In the genomic region with DNA sequence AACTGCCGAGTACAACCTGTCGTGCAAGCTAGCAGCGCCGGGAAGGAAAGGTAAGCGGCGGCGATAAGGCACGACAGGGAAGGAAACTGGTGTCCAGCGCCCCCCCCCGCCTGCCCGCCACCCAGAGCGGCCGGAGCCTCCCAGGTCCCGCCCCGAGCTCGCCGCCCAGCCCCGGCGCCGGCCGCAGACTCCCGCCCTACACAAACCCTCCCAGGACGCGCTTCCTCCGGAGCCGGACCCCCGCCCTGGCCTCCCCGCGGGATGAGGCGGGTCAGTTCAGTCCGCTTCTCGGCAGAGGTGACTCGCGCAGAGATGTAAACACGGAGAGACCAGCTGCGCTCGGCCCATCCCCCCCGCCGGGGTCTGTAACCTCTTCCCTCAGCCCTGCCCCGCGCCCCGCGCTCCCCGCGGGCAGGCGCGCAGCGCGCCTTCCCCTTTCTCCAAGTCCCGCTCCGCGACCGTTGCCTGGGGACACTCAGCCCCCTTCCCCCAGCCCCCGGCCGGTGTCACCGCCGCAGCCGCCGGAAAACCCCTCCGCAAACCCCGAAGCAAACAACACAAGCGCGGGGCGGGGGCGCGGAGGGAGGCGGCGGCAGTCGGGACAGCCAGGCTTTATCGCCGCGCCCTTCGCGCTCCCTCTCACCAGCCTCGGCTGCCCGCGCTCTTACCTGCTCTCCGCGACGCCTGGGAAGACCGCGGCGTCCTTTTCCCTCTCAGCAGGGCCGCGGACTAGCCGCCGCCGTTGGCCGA, we compare ENCODE assay signal across 8 cellular contexts. TPM values are rescaled to one million over a fixed set of nuclear protein-coding genes. Genes with fewer than 3 reads are reported as not detected.
A peak's percentile ranks its signal among the peaks of the same experiment; 100 is the strongest.
DNase-seq lines count a peak whose midpoint lies in the region; ATAC-seq and TF ChIP-seq lines count a peak whose summit lies in the region.

No MANE protein-coding gene starts in this region.

- H3K23me2 ChIP-seq in H9 (ENCODE audit: insufficient read length, low read depth, low read length, poor library complexity, severe bottlenecking): peaks cover 12% of the 10 kb centered on the region

- H3K9me3 ChIP-seq in H9 (ENCODE audit: control insufficient read depth, low read depth, low read length) (no peaks in the 10 kb centered on the region), MG63 (no peaks in the 10 kb centered on the region), prostate gland (no peaks in the 10 kb centered on the region)

- H3K27me3 ChIP-seq in H9 (ENCODE audit: insufficient read depth, low read length): no peaks in the 10 kb centered on the region
- H3K27me3 ChIP-seq in MG63: no peaks in the 10 kb centered on the region
- no peaks in the 10 kb centered on the region for H3K27me3 ChIP-seq in prostate gland (replicated peaks; ENCODE audit: insufficient read depth)

- peaks cover 8% of the 10 kb centered on the region for H3K79me1 ChIP-seq in H9 (ENCODE audit: insufficient read depth, low read depth, low read length, poor library complexity, severe bottlenecking)

- H3K9me3 Mint-ChIP-seq in H9 (no peaks in the 10 kb centered on the region), T-cell (no peaks in the 10 kb centered on the region)

- H3T11ph ChIP-seq in H9 (ENCODE audit: low read length): no peak overlapping the region

- H3K27me3 Mint-ChIP-seq in H9 (ENCODE audit: low read depth) (no peaks in the 10 kb centered on the region), T-cell (no peaks in the 10 kb centered on the region)

- peak overlapping the region; percentile 95 for H3K4me2 ChIP-seq in H9 (ENCODE audit: insufficient read depth, insufficient read length, low read length)

- H3K4me1 ChIP-seq in H9 (ENCODE audit: insufficient read depth, low read length) (no peaks in the 10 kb centered on the region; the same call in 1 of the 2 replicates), prostate gland (replicated peaks) (no peaks in the 10 kb centered on the region)

- H3K23ac ChIP-seq in H9 (ENCODE audit: insufficient read length, low read depth, low read length): no peak overlapping the region

- TF ChIP-seq POLR2A in prostate gland (IDR thresholded peaks at IDR 0.05): peak; percentile 78

- peak overlapping the region; percentile 18; the same call in 1 of the 2 replicates for H3K4ac ChIP-seq in H9 (ENCODE audit: low read depth, low read length)

- H2AFZ ChIP-seq in H9 (ENCODE audit: low read length): no peak overlapping the region

- H4K8ac ChIP-seq in H9 (replicated peaks; ENCODE audit: insufficient read length, low read depth, low read length): no peak overlapping the region

- H3K14ac ChIP-seq in H9 (ENCODE audit: insufficient read depth, low read length): peak overlapping the region; percentile 94

- DNase-seq in EL (peak; percentile 81), H9 (peak; percentile 77), MG63 (peak; percentile 83), T-cell (peak; percentile 31 to 75 (median 58)), amniotic epithelial cell (ENCODE audit: low read depth) (peak; percentile 73), left cardiac atrium (peak; percentile 89), prostate gland (ENCODE audit: low spot score) (peak; percentile 80), ureter (ENCODE audit: low spot score) (peak; percentile 84)

- H3K36me3 ChIP-seq in MG63: no peaks in the 10 kb centered on the region
- no peaks in the 10 kb centered on the region for H3K36me3 ChIP-seq in prostate gland

- H3K9ac ChIP-seq in H9 (ENCODE audit: extremely low read depth, insufficient read length, low read length): peak overlapping the region; percentile 95

- H2AK5ac ChIP-seq in H9 (ENCODE audit: insufficient read length, low read length): no peak overlapping the region

- H2BK15ac ChIP-seq in H9 (ENCODE audit: low read depth, low read length): no peak overlapping the region

- no peaks in the 10 kb centered on the region for H4K20me1 ChIP-seq in H9 (ENCODE audit: control insufficient read depth, insufficient read depth, insufficient read length)

- H4K91ac ChIP-seq in H9 (ENCODE audit: insufficient read length, low read depth, low read length): peak overlapping the region; percentile 67

- no CpG with 5 or more reads among the region's 89 CpGs for WGBS in H9 (ENCODE audit: extremely low coverage, insufficient read length, low lambda C conversion rate)
- under 1% methylated on average over 55 of the region's 89 CpGs for WGBS in prostate gland

- peaks cover 26% of the 10 kb centered on the region; the same call in 1 of the 2 replicates for H3K79me2 ChIP-seq in H9 (ENCODE audit: insufficient read depth, low read length)

- H3K4me3 Mint-ChIP-seq in H9 (peak overlapping the region; percentile 94 to 98), T-cell (peak overlapping the region; percentile 84 to 88 (median 88))

- no peak overlapping the region for H4K5ac ChIP-seq in H9 (ENCODE audit: insufficient read length, low read depth, low read length)

- peak overlapping the region; percentile 95 for H2BK12ac ChIP-seq in H9 (ENCODE audit: insufficient read length, low read depth, low read length)

- H3K27ac Mint-ChIP-seq in H9: peak overlapping the region; percentile 79 to 97 (median 90); a peak in 6 of 7 replicates
- peak overlapping the region; percentile 59 to 82 for H3K27ac Mint-ChIP-seq in T-cell

- intact Hi-C loops in left cardiac atrium (cut with DNase I) (loop anchor here in 1 of 2 donors (5.0 kb wide), 2 partner anchors 79 to 126 kb away; a partner anchor contains a TSS), prostate gland (cut with DNase I) (loop anchor here (2.0 kb wide), 2 partner anchors 94 to 118 kb away; no protein-coding TSS in a partner anchor)

- no peak overlapping the region for H2BK5ac ChIP-seq in H9 (ENCODE audit: insufficient read length, low read length)

- no peak overlapping the region for H2BK20ac ChIP-seq in H9 (ENCODE audit: low read depth, low read length, poor library complexity, severe bottlenecking)

- H3K27ac ChIP-seq in H9 (ENCODE audit: insufficient read length, low read depth, low read length): peak overlapping the region; percentile 51
- H3K27ac ChIP-seq in prostate gland: peak overlapping the region; percentile 100

- H3K18ac ChIP-seq in H9 (ENCODE audit: insufficient read length, low read depth, low read length): peak overlapping the region; percentile 50

- H3K4me1 Mint-ChIP-seq in H9 (peaks cover 38% of the 10 kb centered on the region in 2 experiments), T-cell (peaks cover 32 to 33% (median 32%) of the 10 kb centered on the region in 3 donors)

- TF ChIP-seq CTCF in H9 (conservative IDR thresholded peaks at IDR 0.05) (no peak), prostate gland (IDR thresholded peaks at IDR 0.05) (peak in 1 of 4 experiments; percentile 13)

- POLR2A ChIA-PET in T-cell (lab: Charles Lee): interaction anchor here (0.6 to 1.8 kb wide), 6 partner anchors 57 to 383 kb away, joined by 3 to 14 read pairs (median 6); a partner anchor contains a TSS

- H3K56ac ChIP-seq in H9 (ENCODE audit: insufficient read length, low read depth, low read length): no peak overlapping the region

- ATAC-seq in T-cell (replicated peaks in 1 of 4) (peak; percentile 29 to 40 (median 34)), left cardiac atrium (peak; percentile 58 to 75)

- CTCF ChIA-PET in T-cell (lab: Charles Lee): no interaction called here

- peak overlapping the region; percentile 83 for H2BK120ac ChIP-seq in H9 (ENCODE audit: low read depth, low read length, poor library complexity, severe bottlenecking)

- H3K36me3 Mint-ChIP-seq in H9 (ENCODE audit: insufficient read depth in 1 of 3, low read depth in 3 of 3): no peaks in the 10 kb centered on the region
- no peaks in the 10 kb centered on the region for H3K36me3 Mint-ChIP-seq in T-cell

- H3K4me3 ChIP-seq in MG63 (peak overlapping the region; percentile 87), prostate gland (peak overlapping the region; percentile 97)

RNA-seq across cellular contexts. Expression of a gene that starts 0.5 kb away (rescaled TPM):
- total RNA-seq in H9 (2021) (47.0 and 49.6 TPM in 2 replicates), T-cell (10 to 100 TPM; 52.8 to 78.1 (median 54.0) TPM), left cardiac atrium (10 to 100 TPM; 34.1 to 34.2 TPM), prostate gland (10 to 100 TPM; 53.2 to 61.7 TPM), ureter (59.7 TPM)
- total RNA-seq in MG63 (2014; rRNA removed; shearing (Covaris generic); ENCODE audit: low replicate concordance): 16.4 and 19.0 TPM in 2 replicates

Comparison
In these comparisons a context has a peak if more than half of its experiments do, and no peak if none do; other contexts are left out.
1. Peak in every context shown above with its lines: DNase-seq, ATAC-seq, H3K4me3 ChIP-seq and H3K27ac ChIP-seq.